ENCODE assay signal across 2 cellular contexts in the genomic region with DNA sequence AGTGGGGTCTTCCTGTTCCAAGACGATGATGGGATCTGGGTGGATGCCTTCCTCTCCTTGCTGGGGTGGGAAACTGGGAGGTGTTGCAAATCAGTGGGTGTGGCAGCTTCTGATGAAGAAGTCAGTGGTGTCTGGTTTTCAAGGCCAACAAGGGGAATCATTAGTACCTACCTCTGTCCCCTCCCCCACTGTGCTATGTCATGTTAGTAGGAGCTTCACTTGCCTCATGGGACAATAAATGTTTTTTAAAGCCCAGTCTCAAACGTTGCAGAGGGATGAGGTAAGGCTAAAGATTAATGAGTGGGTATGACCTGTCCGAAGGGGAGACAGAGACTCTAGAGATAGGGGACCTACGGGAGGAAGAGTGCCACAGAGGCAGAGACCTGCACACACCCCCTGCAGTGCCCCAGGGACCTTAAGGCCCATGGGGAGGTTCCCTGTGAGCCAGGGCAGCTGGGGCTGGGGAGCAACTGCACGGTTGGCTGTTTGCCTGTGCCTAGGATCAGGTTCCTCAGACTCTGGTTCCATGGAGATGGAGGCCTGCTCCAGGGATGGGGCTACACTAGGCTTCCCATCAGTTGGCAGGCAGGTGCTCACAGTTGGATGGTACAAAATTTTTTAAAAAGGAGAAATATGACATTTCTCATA.
TF ChIP-seq lines count a peak whose summit lies in the region.

No MANE protein-coding gene starts in this region.

TF ChIP-seq in GM12891, 5 proteins besides CTCF, POLR2A, EP300 and RAD21 (continued from another document):
- TF ChIP-seq SPI1 (IDR thresholded peaks at IDR 0.05; ENCODE audit: low read depth, low read length) (no peak), POLR2AphosphoS5 (IDR thresholded peaks at IDR 0.05; ENCODE audit: low read depth, low read length) (no peak)

TF ChIP-seq in GM12878, 131 proteins besides CTCF, POLR2A, EP300 and RAD21 (continued from another document):
- TF ChIP-seq, protein P1, sequence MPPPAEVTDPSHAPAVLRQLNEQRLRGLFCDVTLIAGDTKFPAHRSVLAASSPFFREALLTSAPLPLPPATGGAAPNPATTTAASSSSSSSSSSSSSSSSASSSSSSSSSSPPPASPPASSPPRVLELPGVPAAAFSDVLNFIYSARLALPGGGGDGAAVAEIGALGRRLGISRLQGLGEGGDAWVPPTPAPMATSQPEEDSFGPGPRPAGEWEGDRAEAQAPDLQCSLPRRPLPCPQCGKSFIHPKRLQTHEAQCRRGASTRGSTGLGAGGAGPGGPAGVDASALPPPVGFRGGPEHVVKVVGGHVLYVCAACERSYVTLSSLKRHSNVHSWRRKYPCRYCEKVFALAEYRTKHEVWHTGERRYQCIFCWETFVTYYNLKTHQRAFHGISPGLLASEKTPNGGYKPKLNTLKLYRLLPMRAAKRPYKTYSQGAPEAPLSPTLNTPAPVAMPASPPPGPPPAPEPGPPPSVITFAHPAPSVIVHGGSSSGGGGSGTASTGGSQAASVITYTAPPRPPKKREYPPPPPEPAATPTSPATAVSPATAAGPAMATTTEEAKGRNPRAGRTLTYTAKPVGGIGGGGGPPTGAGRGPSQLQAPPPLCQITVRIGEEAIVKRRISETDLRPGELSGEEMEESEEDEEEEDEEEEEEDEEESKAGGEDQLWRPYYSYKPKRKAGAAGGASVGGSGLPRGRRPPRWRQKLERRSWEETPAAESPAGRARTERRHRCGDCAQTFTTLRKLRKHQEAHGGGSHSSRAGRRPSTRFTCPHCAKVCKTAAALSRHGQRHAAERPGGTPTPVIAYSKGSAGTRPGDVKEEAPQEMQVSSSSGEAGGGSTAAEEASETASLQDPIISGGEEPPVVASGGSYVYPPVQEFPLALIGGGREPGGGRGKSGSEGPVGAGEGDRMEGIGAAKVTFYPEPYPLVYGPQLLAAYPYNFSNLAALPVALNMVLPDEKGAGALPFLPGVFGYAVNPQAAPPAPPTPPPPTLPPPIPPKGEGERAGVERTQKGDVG (CRISPR knock-in tag; IDR thresholded peaks at IDR 0.05): no peak
